In genomic region chr1:21599402-21599801, GRCh38 we compare ENCODE assay signal across 8 cellular contexts.
"Had no signal": no experiment of that assay in that cellular context is flagged by ENCODE, and none has a peak within 500 bp of the region (broad histone marks: within the 10 kb centered on the region; RNA-seq: fewer than 3 reads in every experiment).

No MANE protein-coding gene starts in this region.

- H3K9me3 ChIP-seq: HAP-1 had no signal

- H3K27ac ChIP-seq: HL-60 had no signal

- H3K4me2 ChIP-seq: GM23338 had no signal

- H3K4me3 ChIP-seq: GM23338, HAP-1 had no signal

- DNase-seq: H7, HFFc6, IMR-90, KBM-7 had no signal

- H3K36me3 ChIP-seq: HAP-1 had no signal

- H2AFZ ChIP-seq: GM23338 had no signal

- H3K4me1 ChIP-seq: HAP-1 had no signal

- ATAC-seq: HCT116 had no signal
